Comparison of ENCODE assay signal across 8 cellular contexts in the genomic region with DNA sequence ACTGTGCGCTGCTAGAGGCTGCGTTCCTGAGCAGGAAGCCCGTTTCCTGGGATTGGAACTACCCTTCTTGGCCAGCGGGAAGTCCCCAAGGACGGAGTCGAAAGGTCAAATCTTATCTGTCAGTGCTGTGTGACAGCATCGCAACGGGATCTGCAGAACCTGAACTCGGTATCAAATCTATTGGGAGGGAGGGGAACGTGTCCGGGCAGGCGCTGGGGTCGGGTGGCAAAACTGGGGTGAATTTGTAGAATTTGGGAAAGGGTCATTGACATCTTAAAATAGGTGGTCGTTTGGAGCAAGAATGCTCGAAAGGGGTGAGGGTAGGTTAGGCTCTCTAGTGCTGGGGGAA. TPM values are rescaled to one million over a fixed set of nuclear protein-coding genes. Genes with fewer than 3 reads are reported as not detected.
A peak's percentile ranks its signal among the peaks of the same experiment; 100 is the strongest.
DNase-seq lines count a peak whose midpoint lies in the region; ATAC-seq and TF ChIP-seq lines count a peak whose summit lies in the region.

No MANE protein-coding gene starts in this region.

- H3K4me1 ChIP-seq in gastrocnemius medialis, result peaks cover 27 to 30% of the 10 kb centered on the region in 2 donors

- peak overlapping the region; percentile 82 for H3K4me3 ChIP-seq in fibroblast of mammary gland (ENCODE audit: control insufficient read depth, low read depth, low read length)
- peak overlapping the region; percentile 79 to 92 (median 88) for H3K4me3 ChIP-seq in gastrocnemius medialis

- DNase-seq in RWPE1 (ENCODE audit: low spot score), result no peak
- no peak for DNase-seq in fibroblast of mammary gland (ENCODE audit: low read depth)
- no peak for DNase-seq in gastrocnemius medialis
- DNase-seq in NCI-H1048 (lab: John Stamatoyannopoulos, UW), result no peak
- no peak for DNase-seq in D341Med (ENCODE audit: low spot score)
- no peak for DNase-seq in islet precursor cell

- intact Hi-C loops in gastrocnemius medialis (cut with DNase I; ENCODE audit: low total_unique reads), result loop anchor here (5.0 to 10.0 kb wide), 2 partner anchors 1032 to 1521 kb away; partner anchors contain the start of genes RGS16, SWT1 and TRMT1L

- CTCF ChIA-PET in RWPE1 (lab: Yijun Ruan, JAX), result no interaction called here

- in situ Hi-C loops in gastrocnemius medialis (cut with MboI; ENCODE audit: low sequenced_read_pairs in 4 of 4), result loop anchor here in 1 of 4 donors (10.0 to 25.0 kb wide), 2 partner anchors 162 to 349 kb away; partner anchors contain the start of gene SMG7

- no peak for TF ChIP-seq CTCF in RWPE1 (conservative IDR thresholded peaks at IDR 0.05; ENCODE audit: low read depth)
- no peak for TF ChIP-seq CTCF in fibroblast of mammary gland (conservative IDR thresholded peaks at IDR 0.05; ENCODE audit: control insufficient read depth, insufficient read depth, low read depth, low read length)
- TF ChIP-seq CTCF in gastrocnemius medialis (IDR thresholded peaks at IDR 0.05 in 4 of 5, conservative IDR thresholded peaks at IDR 0.05 in 1 of 5), result no peak

- H3K27me3 ChIP-seq in gastrocnemius medialis, result no peaks in the 10 kb centered on the region

- H3K9me3 ChIP-seq in gastrocnemius medialis, result no peaks in the 10 kb centered on the region

- ATAC-seq in GM18873 (IDR thresholded peaks at IDR 0.05; ENCODE audit: low FRiP score, unreplicated experiment) (peak; percentile 1), gastrocnemius medialis (no peak), GM21447 (IDR thresholded peaks at IDR 0.05; ENCODE audit: unreplicated experiment) (no peak)

- H3K36me3 ChIP-seq in gastrocnemius medialis, result no peaks in the 10 kb centered on the region

- peak overlapping the region; percentile 94 for H3K27ac ChIP-seq in RWPE1
- peak overlapping the region; percentile 82 to 89 (median 84) for H3K27ac ChIP-seq in gastrocnemius medialis

- POLR2A ChIA-PET in RWPE1 (lab: Yijun Ruan, JAX; ENCODE audit: low non-redundant PET), result no interaction called here

- no peak for TF ChIP-seq POLR2A in gastrocnemius medialis (IDR thresholded peaks at IDR 0.05)

RNA-seq across cellular contexts. Expression of gene ARPC5, which starts 0.7 kb away (rescaled TPM):
- total RNA-seq in gastrocnemius medialis, result 10 to 100 TPM; 10.8 to 14.6 (median 13.0) TPM

RNA-seq across cellular contexts. Expression of gene APOBEC4, which starts 16.8 kb away (rescaled TPM):
- not detected for total RNA-seq in gastrocnemius medialis

RNA-seq across cellular contexts. Expression of gene NCF2, which starts 46.0 kb away (rescaled TPM):
- total RNA-seq in gastrocnemius medialis, result 1 to 10 TPM in 3 of 4 donors, under 1 TPM in 1; 0.39 to 5.0 (median 3.4) TPM
